In the genomic region with DNA sequence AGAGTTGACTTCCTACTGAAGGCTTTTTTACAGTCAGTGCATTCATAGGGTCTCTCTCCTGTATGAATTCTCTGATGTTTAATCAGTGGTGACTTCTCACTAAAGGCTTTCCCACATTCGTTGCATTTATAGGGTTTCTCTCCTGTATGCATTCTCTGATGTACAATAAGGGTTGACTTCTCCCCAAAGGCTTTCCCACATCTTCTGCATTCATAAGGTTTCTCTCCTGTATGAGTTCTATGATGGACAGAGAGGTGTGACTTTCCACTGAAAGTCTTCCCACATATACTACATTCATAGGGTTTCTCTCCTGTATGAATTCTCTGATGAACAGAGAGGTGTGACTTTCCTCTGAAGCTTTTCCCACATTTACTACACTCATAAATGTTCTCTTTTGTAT, we compare ENCODE assay signal across 20 cellular contexts. TPM values are rescaled to one million over a fixed set of nuclear protein-coding genes. Genes with fewer than 3 reads are reported as not detected.
DNase-seq lines count a peak whose midpoint lies in the region; ATAC-seq and TF ChIP-seq lines count a peak whose summit lies in the region.
"Had no signal": no experiment of that assay in that cellular context is flagged by ENCODE, and none has a peak within 500 bp of the region (broad histone marks: within the 10 kb centered on the region; RNA-seq: fewer than 3 reads in every experiment).

No MANE protein-coding gene starts in this region.

- TSS peak; percentile 12 for BruUV-seq in PC-3 (replicated peaks; lab: Mats Ljungman, UMichigan)

- TF ChIP-seq CTCF in PC-3 (conservative IDR thresholded peaks at IDR 0.05; ENCODE audit: low read depth, low read length) (no peak), fibroblast of mammary gland (conservative IDR thresholded peaks at IDR 0.05; ENCODE audit: control insufficient read depth, insufficient read depth, low read depth, low read length) (no peak), osteocyte (IDR thresholded peaks at IDR 0.05) (no peak), WERI-Rb-1 (IDR thresholded peaks at IDR 0.05; ENCODE audit: low read depth, low read length) (no peak)

- intact Hi-C loops in PC-3 (cut with micrococcal nuclease), result no loop called here

- no peaks in the 10 kb centered on the region for H3F3A ChIP-seq in PC-3 (ENCODE audit: low read length, unreplicated experiment)

- no peaks in the 10 kb centered on the region for H3K27me3 Mint-ChIP-seq in osteocyte (ENCODE audit: unreplicated experiment)

- no peaks in the 10 kb centered on the region for H3K4me1 Mint-ChIP-seq in osteocyte (ENCODE audit: unreplicated experiment)
- H3K4me1 Mint-ChIP-seq: T-cell had no signal

- H3K4me3 ChIP-seq in PC-3 (ENCODE audit: low read length), result no peak overlapping the region; the same call in 1 of the 2 replicates
- no peak overlapping the region for H3K4me3 ChIP-seq in fibroblast of mammary gland (ENCODE audit: control insufficient read depth, low read depth, low read length)
- no peak overlapping the region for H3K4me3 ChIP-seq in WERI-Rb-1 (ENCODE audit: low read depth, low read length)
- H3K4me3 ChIP-seq: Peyer's patch had no signal

- H4K20me1 ChIP-seq in PC-3 (ENCODE audit: low read length), result no peaks in the 10 kb centered on the region

- H3K9ac ChIP-seq in PC-3 (ENCODE audit: low read length), result no peak overlapping the region
- H3K9ac ChIP-seq: KMS-11, SK-N-SH had no signal

- H3K27me3 ChIP-seq in PC-3 (ENCODE audit: low read length), result no peaks in the 10 kb centered on the region
- no peaks in the 10 kb centered on the region for H3K27me3 ChIP-seq in WERI-Rb-1 (ENCODE audit: insufficient read depth, low read depth, severe bottlenecking)
- H3K27me3 ChIP-seq: Peyer's patch had no signal

- H3K27ac ChIP-seq in PC-3 (ENCODE audit: low read length), result no peak overlapping the region
- H3K27ac ChIP-seq in WERI-Rb-1, result no peak overlapping the region
- H3K27ac ChIP-seq: 22Rv1, KMS-11, Peyer's patch had no signal

- H3K9me3 ChIP-seq in PC-3 (ENCODE audit: low read length), result peaks cover 33% of the 10 kb centered on the region
- peaks cover 8% of the 10 kb centered on the region for H3K9me3 ChIP-seq in WERI-Rb-1 (ENCODE audit: severe bottlenecking)

- no peaks in the 10 kb centered on the region for H3K9me2 ChIP-seq in PC-3 (replicated peaks; ENCODE audit: low read length)
- H3K9me2 ChIP-seq: SK-N-SH had no signal

- ATAC-seq in PC-3 (no peak), GM21447 (IDR thresholded peaks at IDR 0.05; ENCODE audit: unreplicated experiment) (no peak)
- ATAC-seq: Right ventricle myocardium inferior, T-cell had no signal

- CTCF ChIA-PET in PC-3 (lab: Charles Lee), result no interaction called here

- no peak overlapping the region for H2AFZ ChIP-seq in PC-3 (ENCODE audit: low read length)

- no peak overlapping the region for H3K4me3 Mint-ChIP-seq in osteocyte (ENCODE audit: unreplicated experiment)
- H3K4me3 Mint-ChIP-seq: T-cell had no signal

- no peaks in the 10 kb centered on the region for H3K79me2 ChIP-seq in PC-3 (ENCODE audit: low read length)

- H3K36me3 ChIP-seq in PC-3 (ENCODE audit: low read depth, low read length) (peaks cover 66% of the 10 kb centered on the region), WERI-Rb-1 (no peaks in the 10 kb centered on the region)

- peaks cover 43% of the 10 kb centered on the region for H3K36me3 Mint-ChIP-seq in osteocyte (ENCODE audit: unreplicated experiment)

- no peaks in the 10 kb centered on the region for H3K4me1 ChIP-seq in PC-3 (ENCODE audit: insufficient read depth, low read length)
- H3K4me1 ChIP-seq: Peyer's patch had no signal

- H3K27ac Mint-ChIP-seq in osteocyte (ENCODE audit: unreplicated experiment), result no peak overlapping the region
- H3K27ac Mint-ChIP-seq: T-cell had no signal

- POLR2A ChIA-PET in PC-3 (lab: Charles Lee; ENCODE audit: unreplicated experiment), result interaction anchor here (0.5 kb wide), 1 partner anchor 561 kb away, joined by 4 read pairs; no protein-coding TSS in a partner anchor

- DNase-seq in DMS53 (lab: John Stamatoyannopoulos, UW) (peak; percentile 18), DMS53 treated with DMSO at 0.1 percent for 48 hours (lab: John Stamatoyannopoulos, UW; ENCODE audit: unreplicated experiment) (no peak), PC-3 (no peak), fibroblast of mammary gland (ENCODE audit: low read depth) (peak; percentile 1), osteocyte (ENCODE audit: extremely low spot score, unreplicated experiment) (no peak), WERI-Rb-1 (no peak), H4 (ENCODE audit: low spot score) (no peak)
- DNase-seq: EL, NCI-H1048, NCI-H1436 treated with DMSO at 0.1 percent for 48 hours, NCI-H2081, NCI-H510A, NCI-H774, Peyer's patch, SK-N-SH, T-cell had no signal

- H3K4me2 ChIP-seq in PC-3 (ENCODE audit: low read length), result no peak overlapping the region
- H3K4me2 ChIP-seq: KMS-11, SK-N-SH had no signal

- peaks cover 58% of the 10 kb centered on the region for H3K9me3 Mint-ChIP-seq in osteocyte (ENCODE audit: unreplicated experiment)

RNA-seq across cellular contexts. Expression of gene ZNF674, which starts 45.2 kb away (rescaled TPM):
- total RNA-seq in PC-3 (2014; rRNA removed), result 8.2 and 9.0 TPM in 2 replicates
- total RNA-seq in osteocyte, result 6.1 and 8.8 TPM in 2 replicates
- 2.1 and 3.5 TPM in 2 replicates for total RNA-seq in H4 (2014; rRNA removed; shearing (Covaris generic))

Comparison
In these comparisons a context has a peak if more than half of its experiments do, and no peak if none do; other contexts are left out.
1. DNase-seq: peak in DMS53 (single experiment) and fibroblast of mammary gland (single experiment); none in DMS53 treated with DMSO at 0.1 percent for 48 hours (single experiment), PC-3 (single experiment), osteocyte (single experiment), WERI-Rb-1 (single experiment) and H4 (single experiment).